38 cellular contexts compared by ENCODE assay signal in the genomic region with DNA sequence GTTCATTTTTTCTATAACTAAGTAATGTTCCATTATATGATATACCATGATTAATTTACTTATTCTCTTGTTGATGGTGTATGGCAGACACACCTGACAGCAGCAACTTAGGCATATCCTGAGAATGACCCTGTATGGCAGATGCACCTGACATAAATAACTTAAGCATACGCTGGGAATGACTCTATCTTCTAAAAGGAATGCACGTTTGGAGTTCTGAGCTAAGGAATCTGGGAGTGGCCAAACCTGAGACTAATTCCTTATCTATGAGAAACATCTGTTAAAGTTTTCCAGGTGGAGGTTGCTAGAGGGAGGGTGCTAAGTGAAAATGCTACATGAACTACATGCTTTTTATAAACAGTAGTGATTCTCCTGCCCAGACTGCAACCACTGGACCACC.
"Had no signal": no experiment of that assay in that cellular context is flagged by ENCODE, and none has a peak within 500 bp of the region (broad histone marks: within the 10 kb centered on the region; RNA-seq: fewer than 3 reads in every experiment).

No MANE protein-coding gene starts in this region.

- H3K27me3 Mint-ChIP-seq: activated CD4-positive, alpha-beta memory T cell treated with anti-CD3 and anti-CD28 coated beads, Interleukin-2, amount 10 ng/mL, durations not matched to agents 7 days and 5 days; activated CD8-positive, alpha-beta memory T cell treated with anti-CD3 and anti-CD28 coated beads, Interleukin-2, amount 10 ng/mL, durations not matched to agents 7 days and 5 days; activated naive CD8-positive, alpha-beta T cell treated with anti-CD3 and anti-CD28 coated beads for 36 hours; activated T-helper 17 cell treated with anti-CD3 and anti-CD28 coated beads, Interleukin-2, amount 50 U/mL, for 72 hours had no signal

- H3K4me3 Mint-ChIP-seq: activated CD4-positive, alpha-beta memory T cell treated with anti-CD3 and anti-CD28 coated beads, Interleukin-2, amount 10 ng/mL, durations not matched to agents 7 days and 5 days; activated CD8-positive, alpha-beta memory T cell treated with anti-CD3 and anti-CD28 coated beads, Interleukin-2, amount 10 ng/mL, durations not matched to agents 7 days and 5 days; activated naive CD8-positive, alpha-beta T cell treated with anti-CD3 and anti-CD28 coated beads for 36 hours; activated T-cell treated with anti-CD3 and anti-CD28 coated beads, Interleukin-2, amount 50 U/mL, for 72 hours; activated T-helper 17 cell treated with anti-CD3 and anti-CD28 coated beads, Interleukin-2, amount 50 U/mL, for 72 hours had no signal

- ATAC-seq: activated CD8-positive, alpha-beta memory T cell treated with anti-CD3 and anti-CD28 coated beads, Interleukin-2, amount 10 ng/mL, durations not matched to agents 7 days and 5 days; activated T-cell treated with anti-CD3 and anti-CD28 coated beads, Interleukin-2, amount 50 U/mL, for 72 hours; activated T-helper 17 cell treated with anti-CD3 and anti-CD28 coated beads, Interleukin-2, amount 50 U/mL, for 72 hours; PC-3; Right ventricle myocardium inferior; SK-N-SH treated with all-trans-retinoic acid at 6 μM for 48 hours had no signal

- H3K9me3 Mint-ChIP-seq: activated naive CD8-positive, alpha-beta T cell treated with anti-CD3 and anti-CD28 coated beads for 36 hours had no signal

- H3K27ac Mint-ChIP-seq: activated CD4-positive, alpha-beta memory T cell treated with anti-CD3 and anti-CD28 coated beads, Interleukin-2, amount 10 ng/mL, durations not matched to agents 7 days and 5 days; activated CD8-positive, alpha-beta memory T cell treated with anti-CD3 and anti-CD28 coated beads, Interleukin-2, amount 10 ng/mL, durations not matched to agents 7 days and 5 days; activated naive CD8-positive, alpha-beta T cell treated with anti-CD3 and anti-CD28 coated beads for 36 hours; activated T-cell treated with anti-CD3 and anti-CD28 coated beads, Interleukin-2, amount 50 U/mL, for 72 hours; activated T-helper 17 cell treated with anti-CD3 and anti-CD28 coated beads, Interleukin-2, amount 50 U/mL, for 72 hours had no signal

- H3K4me1 ChIP-seq: Peyer's patch had no signal

- H3K9me3 ChIP-seq: Peyer's patch had no signal

- H3K4me1 Mint-ChIP-seq: activated CD4-positive, alpha-beta memory T cell treated with anti-CD3 and anti-CD28 coated beads, Interleukin-2, amount 10 ng/mL, durations not matched to agents 7 days and 5 days; activated CD8-positive, alpha-beta memory T cell treated with anti-CD3 and anti-CD28 coated beads, Interleukin-2, amount 10 ng/mL, durations not matched to agents 7 days and 5 days; activated naive CD8-positive, alpha-beta T cell treated with anti-CD3 and anti-CD28 coated beads for 36 hours; activated T-helper 17 cell treated with anti-CD3 and anti-CD28 coated beads, Interleukin-2, amount 50 U/mL, for 72 hours had no signal

- DNase-seq: activated CD4-positive, alpha-beta memory T cell treated with anti-CD3 and anti-CD28 coated beads, Interleukin-2, amount 10 ng/mL, durations not matched to agents 7 days and 5 days; activated CD4-positive, alpha-beta T cell treated with anti-CD3 and anti-CD28 coated beads for 1 hour; activated CD4-positive, alpha-beta T cell treated with anti-CD3 and anti-CD28 coated beads for 48 hours; activated CD4-positive, CD25-positive, alpha-beta regulatory T cell; activated CD8-positive, alpha-beta memory T cell treated with anti-CD3 and anti-CD28 coated beads for 24 hours; activated CD8-positive, alpha-beta memory T cell treated with anti-CD3 and anti-CD28 coated beads, Interleukin-2, amount 10 ng/mL, durations not matched to agents 7 days and 5 days; activated CD8-positive, alpha-beta memory T cell treated with anti-CD3 and anti-CD28 coated beads, Interleukin-2, amount 50 U/mL, for 48 hours; activated effector memory CD4-positive, alpha-beta T cell treated with anti-CD3 and anti-CD28 coated beads, Interleukin-2, amount 50 U/mL, for 16 hours; activated naive CD4-positive, alpha-beta T cell; activated naive CD4-positive, alpha-beta T cell treated with anti-CD3 and anti-CD28 coated beads, Interleukin-2, amount 50 U/mL, for 16 hours; activated naive CD8-positive, alpha-beta T cell treated with anti-CD3 and anti-CD28 coated beads for 36 hours; activated T-cell treated with anti-CD3 and anti-CD28 coated beads, Interleukin-2, amount 50 U/mL, for 72 hours; amniotic stem cell; aorta; brain microvascular endothelial cell; Kasumi-1; KG1; MM.1S; MV-4-11; NCI-H1092; NCI-H1436 treated with DMSO at 0.1 percent for 48 hours; NCI-H1694 treated with DMSO at 0.1 percent for 48 hours; NCI-H2029; NCI-H345; NCI-H524 treated with DMSO at 0.1 percent for 48 hours; NK-92 treated with Interleukin-12 subunit alpha and Interleukin-12 subunit beta, amount 100 ng/mL, for 24 hours; PC-3; Peyer's patch; RPMI8226; SIG-M5; T-helper 1 cell; T-helper 2 cell; T-helper 9 cell; WERI-Rb-1 had no signal

- H3K27ac ChIP-seq: brain microvascular endothelial cell, cardiac muscle cell, Peyer's patch, WERI-Rb-1 had no signal

- H3K36me3 Mint-ChIP-seq: activated CD8-positive, alpha-beta memory T cell treated with anti-CD3 and anti-CD28 coated beads, Interleukin-2, amount 10 ng/mL, durations not matched to agents 7 days and 5 days; activated naive CD8-positive, alpha-beta T cell treated with anti-CD3 and anti-CD28 coated beads for 36 hours had no signal

- H3K4me3 ChIP-seq: cardiac muscle cell, Peyer's patch had no signal

- H3K27me3 ChIP-seq: brain microvascular endothelial cell, cardiac muscle cell, Peyer's patch had no signal

- H3K36me3 ChIP-seq: brain microvascular endothelial cell, cardiac muscle cell, Peyer's patch, WERI-Rb-1 had no signal
